Comparison of ENCODE assay signal across 2 cellular contexts in the genomic region with DNA sequence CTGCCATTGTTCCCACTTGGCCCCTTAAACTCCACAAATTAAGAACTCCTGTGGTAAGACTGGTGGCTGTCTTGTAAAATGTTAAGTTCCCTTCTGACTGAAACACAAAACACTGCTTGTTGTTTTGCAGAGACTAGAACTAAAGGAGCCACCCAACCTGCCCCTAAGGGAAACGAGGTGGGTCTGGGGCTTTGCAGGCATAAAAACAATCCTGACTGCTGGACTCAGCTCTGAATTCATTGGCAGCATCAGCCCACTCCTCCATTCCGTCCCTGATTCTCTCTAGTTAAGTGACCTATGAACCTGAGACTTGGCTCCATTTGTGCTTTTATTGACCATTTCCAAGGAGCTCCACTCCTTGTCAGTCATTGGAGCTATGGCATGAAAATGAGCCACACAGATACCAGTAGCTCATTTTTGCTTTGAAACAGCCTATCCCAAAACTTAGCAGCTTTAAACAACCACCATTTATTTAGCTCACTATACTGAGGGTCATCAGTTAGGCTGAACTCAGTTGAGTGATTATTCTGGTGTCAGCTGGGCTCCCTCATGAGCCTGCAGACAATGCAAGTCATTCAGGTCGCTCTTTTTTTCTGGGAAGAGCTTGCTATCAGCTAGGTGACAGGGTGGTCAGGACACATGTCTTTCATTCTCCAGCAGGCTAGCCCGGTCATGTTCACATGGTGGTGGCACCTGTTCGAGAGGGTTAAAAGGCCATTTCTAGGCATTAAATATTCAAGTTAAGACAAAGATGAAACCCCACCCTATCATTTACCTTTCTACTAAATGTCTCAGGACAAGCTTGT.
TF ChIP-seq lines count a peak whose summit lies in the region.

No MANE protein-coding gene starts in this region.

TF ChIP-seq in GM23338, 12 proteins besides CTCF, POLR2A, EP300 and RAD21:
- TF ChIP-seq POLR2AphosphoS5 (IDR thresholded peaks at IDR 0.05; ENCODE audit: low read depth) (no peak), ZNF331 (CRISPR knock-in tag; IDR thresholded peaks at IDR 0.05; ENCODE audit: low read depth) (no peak), ZNF114 (CRISPR knock-in tag; IDR thresholded peaks at IDR 0.05) (no peak)
- TF ChIP-seq, protein P1, sequence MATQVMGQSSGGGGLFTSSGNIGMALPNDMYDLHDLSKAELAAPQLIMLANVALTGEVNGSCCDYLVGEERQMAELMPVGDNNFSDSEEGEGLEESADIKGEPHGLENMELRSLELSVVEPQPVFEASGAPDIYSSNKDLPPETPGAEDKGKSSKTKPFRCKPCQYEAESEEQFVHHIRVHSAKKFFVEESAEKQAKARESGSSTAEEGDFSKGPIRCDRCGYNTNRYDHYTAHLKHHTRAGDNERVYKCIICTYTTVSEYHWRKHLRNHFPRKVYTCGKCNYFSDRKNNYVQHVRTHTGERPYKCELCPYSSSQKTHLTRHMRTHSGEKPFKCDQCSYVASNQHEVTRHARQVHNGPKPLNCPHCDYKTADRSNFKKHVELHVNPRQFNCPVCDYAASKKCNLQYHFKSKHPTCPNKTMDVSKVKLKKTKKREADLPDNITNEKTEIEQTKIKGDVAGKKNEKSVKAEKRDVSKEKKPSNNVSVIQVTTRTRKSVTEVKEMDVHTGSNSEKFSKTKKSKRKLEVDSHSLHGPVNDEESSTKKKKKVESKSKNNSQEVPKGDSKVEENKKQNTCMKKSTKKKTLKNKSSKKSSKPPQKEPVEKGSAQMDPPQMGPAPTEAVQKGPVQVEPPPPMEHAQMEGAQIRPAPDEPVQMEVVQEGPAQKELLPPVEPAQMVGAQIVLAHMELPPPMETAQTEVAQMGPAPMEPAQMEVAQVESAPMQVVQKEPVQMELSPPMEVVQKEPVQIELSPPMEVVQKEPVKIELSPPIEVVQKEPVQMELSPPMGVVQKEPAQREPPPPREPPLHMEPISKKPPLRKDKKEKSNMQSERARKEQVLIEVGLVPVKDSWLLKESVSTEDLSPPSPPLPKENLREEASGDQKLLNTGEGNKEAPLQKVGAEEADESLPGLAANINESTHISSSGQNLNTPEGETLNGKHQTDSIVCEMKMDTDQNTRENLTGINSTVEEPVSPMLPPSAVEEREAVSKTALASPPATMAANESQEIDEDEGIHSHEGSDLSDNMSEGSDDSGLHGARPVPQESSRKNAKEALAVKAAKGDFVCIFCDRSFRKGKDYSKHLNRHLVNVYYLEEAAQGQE (IDR thresholded peaks at IDR 0.05; ENCODE audit: unreplicated experiment) = no peak

TF ChIP-seq in K562, 482 proteins besides CTCF, POLR2A, EP300 and RAD21 (continues in another document):
- TF ChIP-seq MEIS2 (IDR thresholded peaks at IDR 0.05; ENCODE audit: partially characterized antibody) (peak; percentile 72), ZNF121 (CRISPR knock-in tag; conservative IDR thresholded peaks at IDR 0.05) (no peak), ZNF212 (CRISPR knock-in tag; IDR thresholded peaks at IDR 0.05) (no peak), CBX3 (IDR thresholded peaks at IDR 0.05; ENCODE audit: borderline replicate concordance in 1 of 2, low read length in 2 of 2) (no peak), ZFP30 (CRISPR knock-in tag; IDR thresholded peaks at IDR 0.05; ENCODE audit: borderline replicate concordance) (no peak), HEY1 (CRISPR knock-in tag; IDR thresholded peaks at IDR 0.05; ENCODE audit: borderline replicate concordance) (no peak), MAFG (tag; conservative IDR thresholded peaks at IDR 0.05) (peak; percentile 79), MTA3 (IDR thresholded peaks at IDR 0.05; ENCODE audit: borderline replicate concordance) (no peak), ERF (CRISPR knock-in tag; IDR thresholded peaks at IDR 0.05) (no peak), FOXJ2 (tag; IDR thresholded peaks at IDR 0.05) (no peak), TCF3 (CRISPR knock-in tag; IDR thresholded peaks at IDR 0.05) (peak; percentile 51; the same call in 1 of the 2 replicates), CBX8 (IDR thresholded peaks at IDR 0.05; ENCODE audit: borderline replicate concordance, extremely low read depth, low read depth, low read length, poor library complexity, severe bottlenecking) (no peak), COPS2 (conservative IDR thresholded peaks at IDR 0.05) (no peak), CBFA2T3 (IDR thresholded peaks at IDR 0.05) (peak; percentile 73), HDAC2 (IDR thresholded peaks at IDR 0.05) (no peak), ZNF175 (CRISPR knock-in tag; IDR thresholded peaks at IDR 0.05; ENCODE audit: low read depth) (no peak), KAT8 (IDR thresholded peaks at IDR 0.05; ENCODE audit: low read depth) (no peak), EHMT2 (IDR thresholded peaks at IDR 0.05) (no peak), ZNF699 (CRISPR knock-in tag; IDR thresholded peaks at IDR 0.05; ENCODE audit: insufficient replicate concordance) (no peak), ZBTB1 (CRISPR knock-in tag; IDR thresholded peaks at IDR 0.05; ENCODE audit: borderline replicate concordance, low read depth) (no peak), IFI16 (CRISPR knock-in tag; IDR thresholded peaks at IDR 0.05) (no peak), ZNF444 (CRISPR knock-in tag; IDR thresholded peaks at IDR 0.05) (no peak), NFIC (IDR thresholded peaks at IDR 0.05) (no peak), NR2C1 (IDR thresholded peaks at IDR 0.05) (no peak), NR2C1 (tag; IDR thresholded peaks at IDR 0.05) (peak; percentile 75), RBM14 (IDR thresholded peaks at IDR 0.05; ENCODE audit: borderline replicate concordance, insufficient read depth, low read depth, low read length) (no peak), CCNT2 (IDR thresholded peaks at IDR 0.05; ENCODE audit: borderline replicate concordance, extremely low read depth, insufficient read length, low read depth, low read length) (no peak), BRF1 (IDR thresholded peaks at IDR 0.05; ENCODE audit: borderline replicate concordance, extremely low read depth, insufficient read length) (no peak), GABPB2 (CRISPR knock-in tag; conservative IDR thresholded peaks at IDR 0.05) (no peak), ZNF561 (CRISPR knock-in tag; conservative IDR thresholded peaks at IDR 0.05) (no peak)
- TF ChIP-seq, protein P2, sequence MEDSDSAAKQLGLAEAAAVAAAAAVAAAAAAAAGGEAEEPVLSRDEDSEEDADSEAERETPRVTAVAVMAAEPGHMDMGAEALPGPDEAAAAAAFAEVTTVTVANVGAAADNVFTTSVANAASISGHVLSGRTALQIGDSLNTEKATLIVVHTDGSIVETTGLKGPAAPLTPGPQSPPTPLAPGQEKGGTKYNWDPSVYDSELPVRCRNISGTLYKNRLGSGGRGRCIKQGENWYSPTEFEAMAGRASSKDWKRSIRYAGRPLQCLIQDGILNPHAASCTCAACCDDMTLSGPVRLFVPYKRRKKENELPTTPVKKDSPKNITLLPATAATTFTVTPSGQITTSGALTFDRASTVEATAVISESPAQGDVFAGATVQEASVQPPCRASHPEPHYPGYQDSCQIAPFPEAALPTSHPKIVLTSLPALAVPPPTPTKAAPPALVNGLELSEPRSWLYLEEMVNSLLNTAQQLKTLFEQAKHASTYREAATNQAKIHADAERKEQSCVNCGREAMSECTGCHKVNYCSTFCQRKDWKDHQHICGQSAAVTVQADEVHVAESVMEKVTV (CRISPR knock-in tag; IDR thresholded peaks at IDR 0.05) = no peak
- TF ChIP-seq, protein P3, sequence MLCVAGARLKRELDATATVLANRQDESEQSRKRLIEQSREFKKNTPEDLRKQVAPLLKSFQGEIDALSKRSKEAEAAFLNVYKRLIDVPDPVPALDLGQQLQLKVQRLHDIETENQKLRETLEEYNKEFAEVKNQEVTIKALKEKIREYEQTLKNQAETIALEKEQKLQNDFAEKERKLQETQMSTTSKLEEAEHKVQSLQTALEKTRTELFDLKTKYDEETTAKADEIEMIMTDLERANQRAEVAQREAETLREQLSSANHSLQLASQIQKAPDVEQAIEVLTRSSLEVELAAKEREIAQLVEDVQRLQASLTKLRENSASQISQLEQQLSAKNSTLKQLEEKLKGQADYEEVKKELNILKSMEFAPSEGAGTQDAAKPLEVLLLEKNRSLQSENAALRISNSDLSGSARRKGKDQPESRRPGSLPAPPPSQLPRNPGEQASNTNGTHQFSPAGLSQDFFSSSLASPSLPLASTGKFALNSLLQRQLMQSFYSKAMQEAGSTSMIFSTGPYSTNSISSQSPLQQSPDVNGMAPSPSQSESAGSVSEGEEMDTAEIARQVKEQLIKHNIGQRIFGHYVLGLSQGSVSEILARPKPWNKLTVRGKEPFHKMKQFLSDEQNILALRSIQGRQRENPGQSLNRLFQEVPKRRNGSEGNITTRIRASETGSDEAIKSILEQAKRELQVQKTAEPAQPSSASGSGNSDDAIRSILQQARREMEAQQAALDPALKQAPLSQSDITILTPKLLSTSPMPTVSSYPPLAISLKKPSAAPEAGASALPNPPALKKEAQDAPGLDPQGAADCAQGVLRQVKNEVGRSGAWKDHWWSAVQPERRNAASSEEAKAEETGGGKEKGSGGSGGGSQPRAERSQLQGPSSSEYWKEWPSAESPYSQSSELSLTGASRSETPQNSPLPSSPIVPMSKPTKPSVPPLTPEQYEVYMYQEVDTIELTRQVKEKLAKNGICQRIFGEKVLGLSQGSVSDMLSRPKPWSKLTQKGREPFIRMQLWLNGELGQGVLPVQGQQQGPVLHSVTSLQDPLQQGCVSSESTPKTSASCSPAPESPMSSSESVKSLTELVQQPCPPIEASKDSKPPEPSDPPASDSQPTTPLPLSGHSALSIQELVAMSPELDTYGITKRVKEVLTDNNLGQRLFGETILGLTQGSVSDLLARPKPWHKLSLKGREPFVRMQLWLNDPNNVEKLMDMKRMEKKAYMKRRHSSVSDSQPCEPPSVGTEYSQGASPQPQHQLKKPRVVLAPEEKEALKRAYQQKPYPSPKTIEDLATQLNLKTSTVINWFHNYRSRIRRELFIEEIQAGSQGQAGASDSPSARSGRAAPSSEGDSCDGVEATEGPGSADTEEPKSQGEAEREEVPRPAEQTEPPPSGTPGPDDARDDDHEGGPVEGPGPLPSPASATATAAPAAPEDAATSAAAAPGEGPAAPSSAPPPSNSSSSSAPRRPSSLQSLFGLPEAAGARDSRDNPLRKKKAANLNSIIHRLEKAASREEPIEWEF (CRISPR knock-in tag; IDR thresholded peaks at IDR 0.05) = peak; percentile 51; the same call in 1 of the 2 replicates
- TF ChIP-seq, protein P4, sequence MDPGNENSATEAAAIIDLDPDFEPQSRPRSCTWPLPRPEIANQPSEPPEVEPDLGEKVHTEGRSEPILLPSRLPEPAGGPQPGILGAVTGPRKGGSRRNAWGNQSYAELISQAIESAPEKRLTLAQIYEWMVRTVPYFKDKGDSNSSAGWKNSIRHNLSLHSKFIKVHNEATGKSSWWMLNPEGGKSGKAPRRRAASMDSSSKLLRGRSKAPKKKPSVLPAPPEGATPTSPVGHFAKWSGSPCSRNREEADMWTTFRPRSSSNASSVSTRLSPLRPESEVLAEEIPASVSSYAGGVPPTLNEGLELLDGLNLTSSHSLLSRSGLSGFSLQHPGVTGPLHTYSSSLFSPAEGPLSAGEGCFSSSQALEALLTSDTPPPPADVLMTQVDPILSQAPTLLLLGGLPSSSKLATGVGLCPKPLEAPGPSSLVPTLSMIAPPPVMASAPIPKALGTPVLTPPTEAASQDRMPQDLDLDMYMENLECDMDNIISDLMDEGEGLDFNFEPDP (CRISPR knock-in tag; IDR thresholded peaks at IDR 0.05) = no peak
- TF ChIP-seq, protein P5, sequence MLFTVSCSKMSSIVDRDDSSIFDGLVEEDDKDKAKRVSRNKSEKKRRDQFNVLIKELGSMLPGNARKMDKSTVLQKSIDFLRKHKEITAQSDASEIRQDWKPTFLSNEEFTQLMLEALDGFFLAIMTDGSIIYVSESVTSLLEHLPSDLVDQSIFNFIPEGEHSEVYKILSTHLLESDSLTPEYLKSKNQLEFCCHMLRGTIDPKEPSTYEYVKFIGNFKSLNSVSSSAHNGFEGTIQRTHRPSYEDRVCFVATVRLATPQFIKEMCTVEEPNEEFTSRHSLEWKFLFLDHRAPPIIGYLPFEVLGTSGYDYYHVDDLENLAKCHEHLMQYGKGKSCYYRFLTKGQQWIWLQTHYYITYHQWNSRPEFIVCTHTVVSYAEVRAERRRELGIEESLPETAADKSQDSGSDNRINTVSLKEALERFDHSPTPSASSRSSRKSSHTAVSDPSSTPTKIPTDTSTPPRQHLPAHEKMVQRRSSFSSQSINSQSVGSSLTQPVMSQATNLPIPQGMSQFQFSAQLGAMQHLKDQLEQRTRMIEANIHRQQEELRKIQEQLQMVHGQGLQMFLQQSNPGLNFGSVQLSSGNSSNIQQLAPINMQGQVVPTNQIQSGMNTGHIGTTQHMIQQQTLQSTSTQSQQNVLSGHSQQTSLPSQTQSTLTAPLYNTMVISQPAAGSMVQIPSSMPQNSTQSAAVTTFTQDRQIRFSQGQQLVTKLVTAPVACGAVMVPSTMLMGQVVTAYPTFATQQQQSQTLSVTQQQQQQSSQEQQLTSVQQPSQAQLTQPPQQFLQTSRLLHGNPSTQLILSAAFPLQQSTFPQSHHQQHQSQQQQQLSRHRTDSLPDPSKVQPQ (CRISPR knock-in tag; IDR thresholded peaks at IDR 0.05; ENCODE audit: borderline replicate concordance) = no peak
- TF ChIP-seq, protein P6, sequence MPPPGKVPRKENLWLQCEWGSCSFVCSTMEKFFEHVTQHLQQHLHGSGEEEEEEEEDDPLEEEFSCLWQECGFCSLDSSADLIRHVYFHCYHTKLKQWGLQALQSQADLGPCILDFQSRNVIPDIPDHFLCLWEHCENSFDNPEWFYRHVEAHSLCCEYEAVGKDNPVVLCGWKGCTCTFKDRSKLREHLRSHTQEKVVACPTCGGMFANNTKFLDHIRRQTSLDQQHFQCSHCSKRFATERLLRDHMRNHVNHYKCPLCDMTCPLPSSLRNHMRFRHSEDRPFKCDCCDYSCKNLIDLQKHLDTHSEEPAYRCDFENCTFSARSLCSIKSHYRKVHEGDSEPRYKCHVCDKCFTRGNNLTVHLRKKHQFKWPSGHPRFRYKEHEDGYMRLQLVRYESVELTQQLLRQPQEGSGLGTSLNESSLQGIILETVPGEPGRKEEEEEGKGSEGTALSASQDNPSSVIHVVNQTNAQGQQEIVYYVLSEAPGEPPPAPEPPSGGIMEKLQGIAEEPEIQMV (tag; conservative IDR thresholded peaks at IDR 0.05; ENCODE audit: low read depth) = no peak
- TF ChIP-seq, protein P7, sequence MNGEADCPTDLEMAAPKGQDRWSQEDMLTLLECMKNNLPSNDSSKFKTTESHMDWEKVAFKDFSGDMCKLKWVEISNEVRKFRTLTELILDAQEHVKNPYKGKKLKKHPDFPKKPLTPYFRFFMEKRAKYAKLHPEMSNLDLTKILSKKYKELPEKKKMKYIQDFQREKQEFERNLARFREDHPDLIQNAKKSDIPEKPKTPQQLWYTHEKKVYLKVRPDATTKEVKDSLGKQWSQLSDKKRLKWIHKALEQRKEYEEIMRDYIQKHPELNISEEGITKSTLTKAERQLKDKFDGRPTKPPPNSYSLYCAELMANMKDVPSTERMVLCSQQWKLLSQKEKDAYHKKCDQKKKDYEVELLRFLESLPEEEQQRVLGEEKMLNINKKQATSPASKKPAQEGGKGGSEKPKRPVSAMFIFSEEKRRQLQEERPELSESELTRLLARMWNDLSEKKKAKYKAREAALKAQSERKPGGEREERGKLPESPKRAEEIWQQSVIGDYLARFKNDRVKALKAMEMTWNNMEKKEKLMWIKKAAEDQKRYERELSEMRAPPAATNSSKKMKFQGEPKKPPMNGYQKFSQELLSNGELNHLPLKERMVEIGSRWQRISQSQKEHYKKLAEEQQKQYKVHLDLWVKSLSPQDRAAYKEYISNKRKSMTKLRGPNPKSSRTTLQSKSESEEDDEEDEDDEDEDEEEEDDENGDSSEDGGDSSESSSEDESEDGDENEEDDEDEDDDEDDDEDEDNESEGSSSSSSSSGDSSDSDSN (IDR thresholded peaks at IDR 0.05; ENCODE audit: borderline replicate concordance in 1 of 2, low read depth in 2 of 2, low read length in 2 of 2) = no peak
